20 cellular contexts compared by ENCODE assay signal in the genomic region with DNA sequence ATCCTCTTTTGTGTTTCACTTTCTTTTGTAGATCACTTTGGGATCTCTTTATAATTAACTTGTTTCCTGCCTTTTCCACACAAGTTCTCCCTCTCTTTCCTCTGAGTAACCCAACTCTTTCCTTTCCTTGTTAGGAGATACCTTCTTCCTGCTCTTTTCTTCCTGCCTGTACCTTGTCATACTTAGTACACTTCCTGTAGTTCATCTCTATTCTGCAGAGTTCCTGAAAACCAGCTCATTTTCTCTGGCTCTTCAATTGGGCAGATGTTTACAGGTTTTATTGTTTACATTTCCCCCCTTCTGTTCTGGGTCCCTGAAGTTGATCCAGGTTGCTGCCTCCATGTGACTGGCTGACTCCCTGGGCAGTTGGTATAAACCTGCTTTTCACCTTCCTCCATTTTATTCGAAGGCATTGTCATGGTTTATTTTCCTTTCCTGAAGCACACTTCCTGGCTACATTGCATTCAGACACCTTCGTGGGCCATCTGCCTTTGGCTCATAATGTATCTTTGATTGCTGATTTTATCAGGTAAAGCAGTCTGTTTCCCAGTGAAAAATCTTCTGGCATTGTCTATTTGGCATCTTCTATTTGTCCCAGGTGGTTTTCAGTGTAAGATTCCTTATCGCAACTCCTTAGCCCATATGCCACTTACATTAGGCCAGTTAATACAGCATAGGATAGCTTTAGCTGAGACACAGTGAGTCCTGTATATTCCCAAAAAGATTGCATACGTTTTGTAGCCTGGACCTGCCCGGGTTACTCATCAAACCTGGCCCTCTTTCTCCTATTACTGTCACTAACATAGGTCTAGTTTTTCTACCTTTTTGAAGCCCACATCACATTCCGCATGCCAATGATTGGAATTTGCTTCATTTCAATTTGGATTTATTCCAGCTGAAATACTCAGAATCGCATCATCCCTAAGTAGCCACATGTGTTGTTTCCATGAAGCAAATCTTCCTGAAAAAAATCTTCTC. TPM values are rescaled to one million over a fixed set of nuclear protein-coding genes. Genes with fewer than 3 reads are reported as not detected.
DNase-seq lines count a peak whose midpoint lies in the region; ATAC-seq and TF ChIP-seq lines count a peak whose summit lies in the region.
"Had no signal": no experiment of that assay in that cellular context is flagged by ENCODE, and none has a peak within 500 bp of the region (broad histone marks: within the 10 kb centered on the region; RNA-seq: fewer than 3 reads in every experiment).

No MANE protein-coding gene starts in this region.

- DNase-seq in NCI-H748 (lab: John Stamatoyannopoulos, UW; ENCODE audit: unreplicated experiment) = peak; percentile 36
- no peak for DNase-seq in NCI-H748 treated with DMSO at 0.1 percent for 48 hours (lab: John Stamatoyannopoulos, UW)
- peak; percentile 37 for DNase-seq in ELR (ENCODE audit: low read depth)
- DNase-seq in anterior cingulate cortex (lab: John Stamatoyannopoulos, UW) = no peak
- DNase-seq in NCI-H1436 (lab: John Stamatoyannopoulos, UW) = no peak
- DNase-seq: activated effector memory CD4-positive, alpha-beta T cell treated with Interleukin-2 at 50 U/mL for 16 hours; adrenal gland; central memory CD4-positive, alpha-beta T cell; DMS79 treated with DMSO at 0.1 percent for 48 hours; head of caudate nucleus; IMR-90; left ventricle myocardium superior; MG63; NCI-H1694 treated with DMSO at 0.1 percent for 48 hours; SHP77; stimulated activated CD4-positive, alpha-beta T cell treated with anti-CD3 and anti-CD28 coated beads, Interleukin-4, amount 100 ng/mL, for 4 hours had no signal

- ATAC-seq in SK-N-SH treated with all-trans-retinoic acid at 6 μM for 48 hours (peak; percentile 52), esophagus mucosa (peak; percentile 60), HG03565 (IDR thresholded peaks at IDR 0.05; ENCODE audit: unreplicated experiment) (no peak)
- ATAC-seq: A549, left ventricle myocardium superior had no signal

TF ChIP-seq in SK-N-SH treated with all-trans-retinoic acid at 6 μM for 48 hours, 23 proteins besides CTCF, POLR2A, EP300 and RAD21:
- TF ChIP-seq ZNF70 (CRISPR knock-in tag; IDR thresholded peaks at IDR 0.05) = no peak
- TF ChIP-seq OSR1 (CRISPR knock-in tag; IDR thresholded peaks at IDR 0.05) = no peak
- no peak for TF ChIP-seq ZNF8 (CRISPR knock-in tag; IDR thresholded peaks at IDR 0.05)
- TF ChIP-seq, protein P1, sequence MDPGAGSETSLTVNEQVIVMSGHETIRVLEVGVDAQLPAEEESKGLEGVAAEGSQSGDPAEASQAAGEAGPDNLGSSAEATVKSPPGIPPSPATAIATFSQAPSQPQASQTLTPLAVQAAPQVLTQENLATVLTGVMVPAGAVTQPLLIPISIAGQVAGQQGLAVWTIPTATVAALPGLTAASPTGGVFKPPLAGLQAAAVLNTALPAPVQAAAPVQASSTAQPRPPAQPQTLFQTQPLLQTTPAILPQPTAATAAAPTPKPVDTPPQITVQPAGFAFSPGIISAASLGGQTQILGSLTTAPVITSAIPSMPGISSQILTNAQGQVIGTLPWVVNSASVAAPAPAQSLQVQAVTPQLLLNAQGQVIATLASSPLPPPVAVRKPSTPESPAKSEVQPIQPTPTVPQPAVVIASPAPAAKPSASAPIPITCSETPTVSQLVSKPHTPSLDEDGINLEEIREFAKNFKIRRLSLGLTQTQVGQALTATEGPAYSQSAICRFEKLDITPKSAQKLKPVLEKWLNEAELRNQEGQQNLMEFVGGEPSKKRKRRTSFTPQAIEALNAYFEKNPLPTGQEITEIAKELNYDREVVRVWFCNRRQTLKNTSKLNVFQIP (CRISPR knock-in tag; IDR thresholded peaks at IDR 0.05; ENCODE audit: borderline replicate concordance, low read depth) = no peak
- TF ChIP-seq ARNTL (CRISPR knock-in tag; IDR thresholded peaks at IDR 0.05; ENCODE audit: borderline replicate concordance, low read depth) = no peak
- no peak for TF ChIP-seq CSDC2 (CRISPR knock-in tag; IDR thresholded peaks at IDR 0.05)

RNA-seq across cellular contexts. Expression of gene CTH, which starts 15.4 kb away (rescaled TPM):
- 11.3 TPM for total RNA-seq in esophagus mucosa

Comparison
In these comparisons a context has a peak if more than half of its experiments do, and no peak if none do; other contexts are left out.
1. DNase-seq: peak in NCI-H748 (single experiment) and ELR (single experiment); none in NCI-H748 treated with DMSO at 0.1 percent for 48 hours (single experiment), anterior cingulate cortex (0 of 58) and NCI-H1436 (single experiment).